ENCODE assay signal across 10 cellular contexts in genomic region chrX:101462892-101463291, GRCh38. TPM values are rescaled to one million over a fixed set of nuclear protein-coding genes. Genes with fewer than 3 reads are reported as not detected.
DNase-seq lines count a peak whose midpoint lies in the region; ATAC-seq and TF ChIP-seq lines count a peak whose summit lies in the region.
"Had no signal": no experiment of that assay in that cellular context is flagged by ENCODE, and none has a peak within 500 bp of the region (broad histone marks: within the 10 kb centered on the region; RNA-seq: fewer than 3 reads in every experiment).

No MANE protein-coding gene starts in this region.

- peaks cover 4% of the 10 kb centered on the region for H3K9me3 Mint-ChIP-seq in chondrocyte (ENCODE audit: low read depth)
- H3K9me3 Mint-ChIP-seq: naive B cell had no signal

- no peaks in the 10 kb centered on the region for H3K4me1 Mint-ChIP-seq in chondrocyte (ENCODE audit: low read depth)
- H3K4me1 Mint-ChIP-seq: B cell, naive B cell had no signal

- H3K4me3 Mint-ChIP-seq in chondrocyte (ENCODE audit: unreplicated experiment): no peak overlapping the region
- H3K4me3 Mint-ChIP-seq: B cell, naive B cell had no signal

- H3K27ac Mint-ChIP-seq in chondrocyte (ENCODE audit: unreplicated experiment): no peak overlapping the region
- H3K27ac Mint-ChIP-seq: B cell, naive B cell had no signal

- no peaks in the 10 kb centered on the region for H3K27me3 Mint-ChIP-seq in chondrocyte (ENCODE audit: low read depth)
- H3K27me3 Mint-ChIP-seq: B cell, naive B cell had no signal

- no peaks in the 10 kb centered on the region for H3K36me3 Mint-ChIP-seq in chondrocyte (ENCODE audit: low read depth)
- H3K36me3 Mint-ChIP-seq: naive B cell had no signal

- TF ChIP-seq CTCF in chondrocyte (IDR thresholded peaks at IDR 0.05): peak; percentile 64

- DNase-seq in NCI-H1417 (lab: John Stamatoyannopoulos, UW) (peak; percentile 15 to 68 (median 32)), NCI-H1417 treated with DMSO at 0.1 percent for 48 hours (lab: John Stamatoyannopoulos, UW) (no peak), NCI-H2081 (lab: John Stamatoyannopoulos, UW) (peak; percentile 39 to 55), chondrocyte (ENCODE audit: low spot score) (no peak), renal cortical epithelial cell (ENCODE audit: low read depth) (peak; percentile 19), posterior cingulate gyrus (no peak)
- no peak for DNase-seq in activated effector memory CD4-positive, alpha-beta T cell treated with anti-CD3 and anti-CD28 coated beads, Interleukin-2, amount 50 U/mL, for 16 hours
- no peak for DNase-seq in stimulated activated naive CD8-positive, alpha-beta T cell treated with anti-CD3 and anti-CD28 coated beads, Interleukin-15, Interleukin-2, amounts not matched to agents 100 U/mL and 50 U/mL, for 24 hours
- DNase-seq: naive B cell had no signal

- intact Hi-C loops in posterior cingulate gyrus (cut with DNase I): no loop called here

- no peak for ATAC-seq in stimulated activated naive CD8-positive, alpha-beta T cell treated with anti-CD3 and anti-CD28 coated beads, Interleukin-15, Interleukin-2, amounts not matched to agents 100 U/mL and 50 U/mL, for 24 hours

RNA-seq across cellular contexts. Expression of gene ARMCX4, which starts 22.4 kb away (rescaled TPM):
- total RNA-seq in chondrocyte: 13.3 to 15.4 TPM (median 15.2 TPM) in 3 replicates
- total RNA-seq in renal cortical epithelial cell: 0.69 and 5.5 TPM in 2 replicates

RNA-seq across cellular contexts. Expression of gene HNRNPH2, which starts 54.9 kb away (rescaled TPM):
- total RNA-seq in chondrocyte (52.4 to 64.2 TPM (median 52.9 TPM) in 3 replicates), renal cortical epithelial cell (99.3 and 123 TPM in 2 replicates)

RNA-seq across cellular contexts. Expression of gene GLA, which starts 55.2 kb away (rescaled TPM):
- 24.6 to 33.7 TPM (median 28.1 TPM) in 3 replicates for total RNA-seq in chondrocyte
- total RNA-seq in renal cortical epithelial cell: 44.4 and 81.1 TPM in 2 replicates

Comparison
In these comparisons a context has a peak if more than half of its experiments do, and no peak if none do; other contexts are left out.
1. DNase-seq: peak in NCI-H1417 (3 of 3), NCI-H2081 (2 of 2) and renal cortical epithelial cell (single experiment); none in NCI-H1417 treated with DMSO at 0.1 percent for 48 hours (single experiment), chondrocyte (single experiment), posterior cingulate gyrus (0 of 10), activated effector memory CD4-positive, alpha-beta T cell treated with anti-CD3 and anti-CD28 coated beads, Interleukin-2, amount 50 U/mL, for 16 hours (single experiment) and stimulated activated naive CD8-positive, alpha-beta T cell treated with anti-CD3 and anti-CD28 coated beads, Interleukin-15, Interleukin-2, amounts not matched to agents 100 U/mL and 50 U/mL, for 24 hours (single experiment).